ENCODE assay signal across 8 cellular contexts in the genomic region with DNA sequence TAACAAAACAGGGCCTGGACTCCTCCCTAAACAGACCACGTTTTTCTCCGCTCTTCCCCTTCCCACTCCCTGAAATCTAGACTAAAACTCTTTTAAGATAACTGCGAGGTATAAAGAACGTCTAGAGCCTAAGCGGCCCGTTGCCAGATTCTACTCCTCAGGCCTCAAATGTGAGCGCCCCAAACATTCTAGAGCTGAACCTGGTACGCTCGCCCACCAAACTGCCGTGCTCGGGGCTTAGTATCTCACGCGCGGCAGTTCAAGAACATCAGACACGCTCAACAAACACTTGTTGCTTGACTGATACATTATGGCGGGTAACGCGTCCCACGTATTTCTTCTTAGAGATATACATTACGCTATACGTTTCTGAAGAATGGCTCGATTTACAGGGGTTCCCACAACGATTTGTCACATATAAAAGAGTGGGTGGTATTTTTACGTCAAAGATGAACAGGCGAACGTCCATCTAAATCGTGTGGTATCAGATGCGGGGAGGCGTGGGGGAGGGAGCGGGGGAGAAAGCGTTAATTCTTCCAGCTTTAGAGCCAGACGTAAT. TPM values are rescaled to one million over a fixed set of nuclear protein-coding genes. Genes with fewer than 3 reads are reported as not detected.
DNase-seq lines count a peak whose midpoint lies in the region; ATAC-seq lines count a peak whose summit lies in the region.

No MANE protein-coding gene starts in this region.

- H3K9me3 Mint-ChIP-seq in activated CD4-positive, alpha-beta T cell treated with anti-CD3 and anti-CD28 coated beads for 36 hours (ENCODE audit: low read depth) = no peaks in the 10 kb centered on the region
- H3K9me3 Mint-ChIP-seq in dendritic cell treated with granulocyte-macrophage colony-stimulating factor and Interleukin-4, amounts not matched to agents 40 ng/mL and 50 ng/mL, for 4 days = no peaks in the 10 kb centered on the region

- H3K4me1 Mint-ChIP-seq in activated CD4-positive, alpha-beta T cell treated with anti-CD3 and anti-CD28 coated beads for 36 hours = peaks cover 48% of the 10 kb centered on the region
- peaks cover 38% of the 10 kb centered on the region for H3K4me1 Mint-ChIP-seq in dendritic cell treated with granulocyte-macrophage colony-stimulating factor and Interleukin-4, amounts not matched to agents 40 ng/mL and 50 ng/mL, for 4 days (ENCODE audit: low read depth)

- peaks cover 35% of the 10 kb centered on the region for H3K36me3 Mint-ChIP-seq in activated CD4-positive, alpha-beta T cell treated with anti-CD3 and anti-CD28 coated beads for 36 hours (ENCODE audit: low read depth)
- H3K36me3 Mint-ChIP-seq in dendritic cell treated with granulocyte-macrophage colony-stimulating factor and Interleukin-4, amounts not matched to agents 40 ng/mL and 50 ng/mL, for 4 days (ENCODE audit: low read depth) = peaks cover 61% of the 10 kb centered on the region

- ATAC-seq in activated CD4-positive, alpha-beta T cell treated with anti-CD3 and anti-CD28 coated beads for 36 hours = peak; percentile 31
- ATAC-seq in HG02798 (IDR thresholded peaks at IDR 0.05; ENCODE audit: poor library complexity, unreplicated experiment) = no peak

- POLR2A ChIA-PET in activated CD4-positive, alpha-beta T cell treated with anti-CD3 and anti-CD28 coated beads for 36 hours (lab: Charles Lee) = interaction anchor here (1.0 to 1.6 kb wide), 3 partner anchors 21 to 166 kb away, joined by 3 to 9 read pairs (median 5); partner anchors contain the start of gene RIGI

- H3K27ac Mint-ChIP-seq in activated CD4-positive, alpha-beta T cell treated with anti-CD3 and anti-CD28 coated beads for 36 hours = peak overlapping the region; percentile 99
- peak overlapping the region; percentile 94 for H3K27ac Mint-ChIP-seq in dendritic cell treated with granulocyte-macrophage colony-stimulating factor and Interleukin-4, amounts not matched to agents 40 ng/mL and 50 ng/mL, for 4 days

- CTCF ChIA-PET in activated CD4-positive, alpha-beta T cell treated with anti-CD3 and anti-CD28 coated beads for 36 hours (lab: Charles Lee) = interaction anchor here (0.7 to 5.0 kb wide), 6 partner anchors 12 to 172 kb away, joined by 3 to 25 read pairs (median 4); partner anchors contain the start of genes ACO1, NDUFB6 and RIGI

- DNase-seq in NCI-H510A treated with DMSO at 0.1 percent for 48 hours (lab: John Stamatoyannopoulos, UW) (peak; percentile 35), NCI-H510A (lab: John Stamatoyannopoulos, UW) (no peak), NCI-H146 (lab: John Stamatoyannopoulos, UW) (peak; percentile 63), lung microvascular endothelial cell (ENCODE audit: low read depth in 2 of 2) (peak; percentile 44 to 50)
- peak; percentile 73 for DNase-seq in activated CD4-positive, alpha-beta T cell treated with anti-CD3 and anti-CD28 coated beads for 36 hours
- peak; percentile 7 for DNase-seq in stimulated activated CD8-positive, alpha-beta memory T cell treated with anti-CD3 and anti-CD28 coated beads, Interleukin-12 subunit alpha, Interleukin-12 subunit beta, amount 100 ng/mL, for 24 hours (ENCODE audit: extremely low read depth)

- no peaks in the 10 kb centered on the region for H3K27me3 Mint-ChIP-seq in activated CD4-positive, alpha-beta T cell treated with anti-CD3 and anti-CD28 coated beads for 36 hours
- no peaks in the 10 kb centered on the region for H3K27me3 Mint-ChIP-seq in dendritic cell treated with granulocyte-macrophage colony-stimulating factor and Interleukin-4, amounts not matched to agents 40 ng/mL and 50 ng/mL, for 4 days

- H3K4me3 Mint-ChIP-seq in activated CD4-positive, alpha-beta T cell treated with anti-CD3 and anti-CD28 coated beads for 36 hours = peak overlapping the region; percentile 96
- peak overlapping the region; percentile 83 for H3K4me3 Mint-ChIP-seq in dendritic cell treated with granulocyte-macrophage colony-stimulating factor and Interleukin-4, amounts not matched to agents 40 ng/mL and 50 ng/mL, for 4 days

- intact Hi-C loops in activated CD4-positive, alpha-beta T cell treated with anti-CD3 and anti-CD28 coated beads for 36 hours (cut with DNase I, micrococcal nuclease) = loop anchor here (1.0 to 10.0 kb wide), 13 partner anchors 21 to 1623 kb away; partner anchors contain the start of genes APTX (in 2 of the 2), B4GALT1 (in 2 of the 2), ACO1 (in 1 of the 2) and BAG1 (in 1 of the 2)
- intact Hi-C loops in dendritic cell treated with granulocyte-macrophage colony-stimulating factor and Interleukin-4, amounts not matched to agents 40 ng/mL and 50 ng/mL, for 4 days (cut with micrococcal nuclease) = loop anchor here (1.0 kb wide), 2 partner anchors 21 to 167 kb away; partner anchors contain the start of gene ACO1

RNA-seq across cellular contexts. Expression of gene SMIM27, which starts 0.6 kb away (rescaled TPM):
- total RNA-seq in activated CD4-positive, alpha-beta T cell treated with anti-CD3 and anti-CD28 coated beads for 36 hours = 10 to 100 TPM; 16.1 to 19.5 TPM
- 3.9 and 6.2 TPM in 2 replicates for total RNA-seq in lung microvascular endothelial cell

RNA-seq across cellular contexts. Expression of gene TOPORS, which starts 0.8 kb away (rescaled TPM):
- total RNA-seq in activated CD4-positive, alpha-beta T cell treated with anti-CD3 and anti-CD28 coated beads for 36 hours = 10 to 100 TPM; 14.4 to 18.9 TPM
- total RNA-seq in lung microvascular endothelial cell = 21.1 and 30.6 TPM in 2 replicates

RNA-seq across cellular contexts. Expression of gene NDUFB6, which starts 21.4 kb away (rescaled TPM):
- 10 to 100 TPM; 29.6 to 67.0 TPM for total RNA-seq in activated CD4-positive, alpha-beta T cell treated with anti-CD3 and anti-CD28 coated beads for 36 hours
- 33.3 and 34.1 TPM in 2 replicates for total RNA-seq in lung microvascular endothelial cell

RNA-seq across cellular contexts. Expression of gene RIGI, which starts 25.6 kb away (rescaled TPM):
- 1 to 10 TPM; 8.9 to 9.7 TPM for total RNA-seq in activated CD4-positive, alpha-beta T cell treated with anti-CD3 and anti-CD28 coated beads for 36 hours
- total RNA-seq in lung microvascular endothelial cell = 11.1 and 12.6 TPM in 2 replicates
